8 cellular contexts compared by ENCODE assay signal in genomic region chr12:14766020-14766419, GRCh38. TPM values are rescaled to one million over a fixed set of nuclear protein-coding genes. Genes with fewer than 3 reads are reported as not detected.
"Had no signal": no experiment of that assay in that cellular context is flagged by ENCODE, and none has a peak within 500 bp of the region (broad histone marks: within the 10 kb centered on the region; RNA-seq: fewer than 3 reads in every experiment).

No MANE protein-coding gene starts in this region.

RNA-seq across cellular contexts. Expression of gene SMCO3, which starts 48.0 kb away (rescaled TPM):
- total RNA-seq: left colon; naive thymus-derived CD8-positive, alpha-beta T cell; neural crest cell; occipital lobe; osteocyte; psoas muscle; transverse colon had no signal
- polyA plus RNA-seq: mammary epithelial cell had no signal
